ENCODE assay signal across 20 cellular contexts in genomic region chr13:64684685-64685431, GRCh38.
DNase-seq lines count a peak whose midpoint lies in the region; FAIRE-seq and TF ChIP-seq lines count a peak whose summit lies in the region.
"Had no signal": no experiment of that assay in that cellular context is flagged by ENCODE, and none has a peak within 500 bp of the region (broad histone marks: within the 10 kb centered on the region; RNA-seq: fewer than 3 reads in every experiment).

No MANE protein-coding gene starts in this region.

- H3K18ac ChIP-seq in mesendoderm (ENCODE audit: low read length): no peak overlapping the region

- H2AFZ ChIP-seq in GM23248: peak overlapping the region; percentile 40
- peak overlapping the region; percentile 16 for H2AFZ ChIP-seq in SU-DHL-6 (ENCODE audit: low read depth, low read length, severe bottlenecking)
- peak overlapping the region; percentile 42 for H2AFZ ChIP-seq in endothelial cell of umbilical vein (ENCODE audit: low read depth, low read length)

- H3K9me1 ChIP-seq in endothelial cell of umbilical vein (replicated peaks; ENCODE audit: control insufficient read depth, extremely low read depth, insufficient read depth, low read length): no peaks in the 10 kb centered on the region

- H4K5ac ChIP-seq in mesendoderm (ENCODE audit: low read length): no peak overlapping the region

- no peak overlapping the region for H3K4me3 ChIP-seq in GM23248
- no peak overlapping the region for H3K4me3 ChIP-seq in SU-DHL-6 (ENCODE audit: insufficient read depth, low read length, poor library complexity, severe bottlenecking)
- no peak overlapping the region for H3K4me3 ChIP-seq in endothelial cell of umbilical vein (replicated peaks in 1 of 3; ENCODE audit: insufficient read depth in 1 of 3, low read depth in 1 of 3, low read length in 3 of 3)
- H3K4me3 ChIP-seq in mesendoderm (ENCODE audit: low read length): no peak overlapping the region
- H3K4me3 ChIP-seq: heart right ventricle, pancreas, right lobe of liver, SK-N-MC, thoracic aorta had no signal

- no peak overlapping the region for H3K4ac ChIP-seq in mesendoderm (ENCODE audit: low read depth, low read length)

- H3K4me2 ChIP-seq in GM23248 (ENCODE audit: unreplicated experiment) (peak overlapping the region; percentile 5), SU-DHL-6 (ENCODE audit: low read depth, low read length, poor library complexity, severe bottlenecking) (no peak overlapping the region), endothelial cell of umbilical vein (ENCODE audit: insufficient read depth, low read length) (no peak overlapping the region), mesendoderm (ENCODE audit: low read length) (no peak overlapping the region)

- H4K20me1 ChIP-seq in GM23248 (ENCODE audit: insufficient read depth) (no peaks in the 10 kb centered on the region), SU-DHL-6 (ENCODE audit: low read depth, low read length) (no peaks in the 10 kb centered on the region), endothelial cell of umbilical vein (replicated peaks; ENCODE audit: control insufficient read depth, extremely low read depth, insufficient read depth, low read length) (no peaks in the 10 kb centered on the region)

- WGBS in GM23248 (ENCODE audit: low coverage in 1 of 2, low lambda C conversion rate in 2 of 2, missing lambda C conversion rate in 2 of 2), 2 experiments: 32 to 34% methylated on average over 7 of the region's 7 CpGs
- no CpG with 5 or more reads among the region's 7 CpGs for WGBS in mesendoderm (ENCODE audit: extremely low coverage, insufficient coverage, low lambda C conversion rate)

- no peak overlapping the region for H2AK5ac ChIP-seq in mesendoderm (ENCODE audit: low read length)

- intact Hi-C loops in endothelial cell of umbilical vein (cut with micrococcal nuclease): no loop called here

- no peaks in the 10 kb centered on the region for H3K36me3 ChIP-seq in GM23248 (ENCODE audit: low read depth)
- H3K36me3 ChIP-seq in SU-DHL-6 (ENCODE audit: low read length): no peaks in the 10 kb centered on the region; the same call in 1 of the 2 replicates
- no peaks in the 10 kb centered on the region for H3K36me3 ChIP-seq in endothelial cell of umbilical vein (ENCODE audit: control insufficient read depth in 2 of 2, extremely low read depth in 1 of 2, insufficient read depth in 2 of 2, low read length in 2 of 2)
- no peaks in the 10 kb centered on the region for H3K36me3 ChIP-seq in mesendoderm (ENCODE audit: control insufficient read depth, insufficient read depth, low read length)
- H3K36me3 ChIP-seq: heart right ventricle, pancreas, right lobe of liver, thoracic aorta had no signal

- H3K9me3 ChIP-seq in GM23248 (ENCODE audit: low read depth) (peaks cover 6% of the 10 kb centered on the region), SU-DHL-6 (ENCODE audit: insufficient read depth, low read length) (0 out of 2 replicates have a peak, but pooled peaks cover 4% of the 10 kb centered on the region), endothelial cell of umbilical vein (replicated peaks; ENCODE audit: control insufficient read depth, insufficient read depth, low read length) (no peaks in the 10 kb centered on the region)
- H3K9me3 ChIP-seq: pancreas, right lobe of liver, thoracic aorta had no signal

- FAIRE-seq in endothelial cell of umbilical vein (lab: Jason Lieb, UNC) (no peak), RCC 7860 (lab: Jason Lieb, UNC) (no peak)
- FAIRE-seq: pancreas had no signal

- CTCF ChIA-PET in endothelial cell of umbilical vein (lab: Charles Lee): no interaction called here

- DNase-seq in GM23248: peak; percentile 66
- no peak for DNase-seq in endothelial cell of umbilical vein (ENCODE audit: low read depth, low spot score)
- peak; percentile 88 for DNase-seq in mesendoderm
- DNase-seq in NCI-H345 (lab: John Stamatoyannopoulos, UW): no peak
- no peak for DNase-seq in RCC 7860 (ENCODE audit: low spot score)
- no peak for DNase-seq in MV-4-11 (lab: John Stamatoyannopoulos, UW)
- DNase-seq in NCI-H2171 (lab: John Stamatoyannopoulos, UW): no peak
- DNase-seq: activated B cell treated with CpG ODN at 0.5 μM for 24 hours; activated CD4-positive, alpha-beta T cell treated with anti-CD3 and anti-CD28 coated beads, Interleukin-2, amount 50 U/mL, for 48 hours; activated gamma-delta T cell; cerebellar nuclear complex; heart right ventricle; kidney glomerular epithelial cell; NCI-H1105 treated with DMSO at 0.1 percent for 48 hours; NCI-H510A treated with DMSO at 0.1 percent for 48 hours; pancreas; right lobe of liver had no signal

- no peak overlapping the region for H2BK120ac ChIP-seq in mesendoderm (ENCODE audit: low read depth, low read length)

- no peak for TF ChIP-seq POLR2A in endothelial cell of umbilical vein (IDR thresholded peaks at IDR 0.05; ENCODE audit: low read depth, low read length)

- no peak overlapping the region for H2BK5ac ChIP-seq in mesendoderm (ENCODE audit: low read length)

- BruUV-seq in endothelial cell of umbilical vein (replicated peaks; lab: Mats Ljungman, UMichigan): no TSS peak

- TF ChIP-seq CTCF in SU-DHL-6 (IDR thresholded peaks at IDR 0.05; ENCODE audit: insufficient read depth, low read length, poor library complexity, severe bottlenecking) (no peak), endothelial cell of umbilical vein (IDR thresholded peaks at IDR 0.05; ENCODE audit: extremely low read depth in 1 of 2, insufficient read depth in 1 of 2, low read depth in 1 of 2, low read length in 2 of 2) (no peak)

- H4K8ac ChIP-seq in mesendoderm (ENCODE audit: low read depth, low read length): no peak overlapping the region

- POLR2A ChIA-PET in endothelial cell of umbilical vein (lab: Charles Lee): no interaction called here

- H3K4me1 ChIP-seq in GM23248 (ENCODE audit: insufficient read depth) (peaks cover 18% of the 10 kb centered on the region), endothelial cell of umbilical vein (ENCODE audit: control insufficient read depth, extremely low read depth, insufficient read depth, low read length) (no peaks in the 10 kb centered on the region), mesendoderm (ENCODE audit: control insufficient read depth, low read depth, low read length) (no peaks in the 10 kb centered on the region)
- H3K4me1 ChIP-seq: heart right ventricle, pancreas, right lobe of liver had no signal

- no peak overlapping the region; the same call in 1 of the 2 replicates for H3K9ac ChIP-seq in GM23248
- H3K9ac ChIP-seq in SU-DHL-6 (ENCODE audit: low read length): no peak overlapping the region
- H3K9ac ChIP-seq in endothelial cell of umbilical vein (replicated peaks; ENCODE audit: extremely low read depth, insufficient read depth, low read length): no peak overlapping the region
- no peak overlapping the region for H3K9ac ChIP-seq in mesendoderm (ENCODE audit: low read length)

- H3K79me2 ChIP-seq in GM23248 (ENCODE audit: insufficient read depth) (no peaks in the 10 kb centered on the region), SU-DHL-6 (ENCODE audit: insufficient read depth, low read length) (no peaks in the 10 kb centered on the region), endothelial cell of umbilical vein (ENCODE audit: control insufficient read depth, insufficient read depth, low read length) (no peaks in the 10 kb centered on the region), mesendoderm (ENCODE audit: control insufficient read depth, insufficient read depth, low read length) (no peaks in the 10 kb centered on the region)

- H3K56ac ChIP-seq in mesendoderm (ENCODE audit: low read length): peak overlapping the region; percentile 47

- dilution Hi-C loops in endothelial cell of umbilical vein (cut with MboI; ENCODE audit: extremely low pct_ligation_motif_present, low sequenced_read_pairs): no loop called here

- H3K79me1 ChIP-seq in mesendoderm (ENCODE audit: low read length): no peaks in the 10 kb centered on the region

- H3K9me2 ChIP-seq in GM23248 (ENCODE audit: insufficient read depth) (no peaks in the 10 kb centered on the region), SU-DHL-6 (replicated peaks; ENCODE audit: insufficient read depth, low read length) (no peaks in the 10 kb centered on the region)

- peak overlapping the region; percentile 67 for H3K27ac ChIP-seq in GM23248
- H3K27ac ChIP-seq in SU-DHL-6 (ENCODE audit: low read depth, low read length): no peak overlapping the region
- no peak overlapping the region for H3K27ac ChIP-seq in endothelial cell of umbilical vein (ENCODE audit: insufficient read depth, low read depth, low read length)
- peak overlapping the region; percentile 41 for H3K27ac ChIP-seq in mesendoderm (ENCODE audit: low read depth, low read length)
- H3K27ac ChIP-seq: heart right ventricle, pancreas, right lobe of liver, SK-N-MC, thoracic aorta had no signal

- H3F3A ChIP-seq in GM23248 (ENCODE audit: insufficient read depth) (no peaks in the 10 kb centered on the region), SU-DHL-6 (ENCODE audit: insufficient read depth) (no peaks in the 10 kb centered on the region)

- no peak overlapping the region for H2BK15ac ChIP-seq in mesendoderm (replicated peaks; ENCODE audit: low read depth)

- H3K27me3 ChIP-seq in GM23248 (replicated peaks; ENCODE audit: insufficient read depth) (no peaks in the 10 kb centered on the region), SU-DHL-6 (ENCODE audit: low read length) (no peaks in the 10 kb centered on the region), endothelial cell of umbilical vein (ENCODE audit: control insufficient read depth in 2 of 2, insufficient read depth in 2 of 2, low read length in 2 of 2) (no peaks in the 10 kb centered on the region), mesendoderm (ENCODE audit: insufficient read depth, low read length, poor library complexity) (no peaks in the 10 kb centered on the region)
- H3K27me3 ChIP-seq: heart right ventricle, right lobe of liver had no signal

- H3K23ac ChIP-seq in mesendoderm (ENCODE audit: low read length): no peak overlapping the region

- in situ Hi-C loops in GM23248 (cut with MboI): no loop called here

TF ChIP-seq in endothelial cell of umbilical vein, 7 proteins besides CTCF, POLR2A, EP300 and RAD21:
- no peak for TF ChIP-seq FOS (IDR thresholded peaks at IDR 0.05; ENCODE audit: borderline replicate concordance, insufficient read depth, low read length)
- TF ChIP-seq JUN (IDR thresholded peaks at IDR 0.05; ENCODE audit: borderline replicate concordance, insufficient read depth, insufficient read length, low read depth): no peak
- no peak for TF ChIP-seq GATA2 (IDR thresholded peaks at IDR 0.05; ENCODE audit: insufficient read depth, insufficient read length, low read depth, low read length)
- no peak for TF ChIP-seq POLR2AphosphoS5 (IDR thresholded peaks at IDR 0.05; ENCODE audit: insufficient read depth, low read depth, low read length)
- no peak for TF ChIP-seq MYC (IDR thresholded peaks at IDR 0.05; ENCODE audit: low read depth, low read length)
- TF ChIP-seq MAX (IDR thresholded peaks at IDR 0.05; ENCODE audit: insufficient read depth, insufficient read length): no peak
- TF ChIP-seq EZH2 (IDR thresholded peaks at IDR 0.05; ENCODE audit: borderline replicate concordance, low read depth, low read length, severe bottlenecking): no peak

Comparison
In these comparisons a context has a peak if more than half of its experiments do, and no peak if none do; other contexts are left out.
1. DNase-seq: peak in GM23248 (single experiment) and mesendoderm (single experiment); none in endothelial cell of umbilical vein (single experiment), NCI-H345 (single experiment), RCC 7860 (single experiment), MV-4-11 (single experiment) and NCI-H2171 (single experiment).
2. H3K27ac ChIP-seq: peak in GM23248 (single experiment) and mesendoderm (single experiment); none in SU-DHL-6 (single experiment) and endothelial cell of umbilical vein (single experiment).
3. Peak in every context shown above with its lines, with median percentiles within 50 percentile points of each other: H2AFZ ChIP-seq.